8 cellular contexts compared by ENCODE assay signal in genomic region chr1:32413507-32414185, GRCh38. TPM values are rescaled to one million over a fixed set of nuclear protein-coding genes. Genes with fewer than 3 reads are reported as not detected.
A peak's percentile ranks its signal among the peaks of the same experiment; 100 is the strongest.
DNase-seq lines count a peak whose midpoint lies in the region; ATAC-seq, FAIRE-seq and TF ChIP-seq lines count a peak whose summit lies in the region.

No MANE protein-coding gene starts in this region.

- H3K9ac ChIP-seq in endothelial cell of umbilical vein (replicated peaks; ENCODE audit: extremely low read depth, insufficient read depth, low read length), result no peak overlapping the region

- no TSS peak for BruUV-seq in endothelial cell of umbilical vein (replicated peaks; lab: Mats Ljungman, UMichigan)

- POLR2A ChIA-PET in BJ (lab: Charles Lee), result no interaction called here
- POLR2A ChIA-PET in HEK293 (lab: Yijun Ruan, JAX), result no interaction called here
- POLR2A ChIA-PET in endothelial cell of umbilical vein (lab: Charles Lee), result interaction anchor here (0.9 kb wide), 1 partner anchor 197 kb away, joined by 3 read pairs; no protein-coding TSS in a partner anchor
- POLR2A ChIA-PET in naive thymus-derived CD4-positive, alpha-beta T cell (lab: Charles Lee), result interaction anchor here (0.6 kb wide), 1 partner anchor 114 kb away, joined by 3 read pairs; no protein-coding TSS in a partner anchor

- H3K27ac ChIP-seq in HEK293 (ENCODE audit: extremely low read depth, low read depth, low read length), result no peak overlapping the region
- no peak overlapping the region for H3K27ac ChIP-seq in endothelial cell of umbilical vein (ENCODE audit: insufficient read depth, low read depth, low read length)
- no peak overlapping the region for H3K27ac ChIP-seq in naive thymus-derived CD4-positive, alpha-beta T cell (ENCODE audit: low read depth, low read length)

- H3K27me3 Mint-ChIP-seq in naive thymus-derived CD4-positive, alpha-beta T cell, result peaks cover 4 to 40% (median 8%) of the 10 kb centered on the region in 5 donors
- H3K27me3 Mint-ChIP-seq in stimulated activated naive CD8-positive, alpha-beta T cell treated with anti-CD3 and anti-CD28 coated beads, Interleukin-15, amount 100 ng/mL, for 72 hours, result peaks cover 27% of the 10 kb centered on the region

- H3K27ac Mint-ChIP-seq in naive thymus-derived CD4-positive, alpha-beta T cell, result peak overlapping the region in 3 of 9 donors; percentile 8 to 26 (median 21)
- H3K27ac Mint-ChIP-seq in stimulated activated naive CD8-positive, alpha-beta T cell treated with anti-CD3 and anti-CD28 coated beads, Interleukin-15, amount 100 ng/mL, for 72 hours, result no peak overlapping the region

- no peak overlapping the region for H3K4me3 Mint-ChIP-seq in naive thymus-derived CD4-positive, alpha-beta T cell
- no peak overlapping the region for H3K4me3 Mint-ChIP-seq in stimulated activated naive CD8-positive, alpha-beta T cell treated with anti-CD3 and anti-CD28 coated beads, Interleukin-15, amount 100 ng/mL, for 72 hours

- H2AFZ ChIP-seq in endothelial cell of umbilical vein (ENCODE audit: low read depth, low read length), result no peak overlapping the region

- no peaks in the 10 kb centered on the region for H4K20me1 ChIP-seq in endothelial cell of umbilical vein (replicated peaks; ENCODE audit: control insufficient read depth, extremely low read depth, insufficient read depth, low read length)

- DNase-seq in BJ (ENCODE audit: low read depth) (no peak), NOMO-1 treated with dmso at 0.1 percent for 144 hours (lab: John Stamatoyannopoulos, UW; ENCODE audit: unreplicated experiment) (peak; percentile 73), endothelial cell of umbilical vein (ENCODE audit: low read depth, low spot score) (peak; percentile 63)
- DNase-seq in activated CD8-positive, alpha-beta memory T cell treated with anti-CD3 and anti-CD28 coated beads for 4 hours (ENCODE audit: low read depth in 2 of 2), result peak; percentile 47 to 68
- peak; percentile 27 to 78 (median 70) for DNase-seq in naive thymus-derived CD4-positive, alpha-beta T cell
- DNase-seq in stimulated activated naive CD8-positive, alpha-beta T cell treated with anti-CD3 and anti-CD28 coated beads, Interleukin-15, amount 100 ng/mL, for 72 hours, result peak; percentile 65 to 70

- H3K4me3 ChIP-seq in BJ (ENCODE audit: low read depth, low read length) (no peak overlapping the region), HEK293 (ENCODE audit: low read depth, low read length) (no peak overlapping the region), endothelial cell of umbilical vein (replicated peaks in 1 of 3; ENCODE audit: insufficient read depth in 1 of 3, low read depth in 1 of 3, low read length in 3 of 3) (no peak overlapping the region)
- H3K4me3 ChIP-seq in naive thymus-derived CD4-positive, alpha-beta T cell (ENCODE audit: low read length), result no peak overlapping the region

- ATAC-seq in naive thymus-derived CD4-positive, alpha-beta T cell, result peak; percentile 90
- peak; percentile 87 for ATAC-seq in stimulated activated naive CD8-positive, alpha-beta T cell treated with anti-CD3 and anti-CD28 coated beads, Interleukin-15, amount 100 ng/mL, for 72 hours
- no peak for ATAC-seq in HG02642 (IDR thresholded peaks at IDR 0.05; ENCODE audit: poor library complexity, unreplicated experiment)

- H3K4me1 Mint-ChIP-seq in naive thymus-derived CD4-positive, alpha-beta T cell, result peaks cover 0 to 3% (median 0%) of the 10 kb centered on the region in 7 donors
- H3K4me1 Mint-ChIP-seq in stimulated activated naive CD8-positive, alpha-beta T cell treated with anti-CD3 and anti-CD28 coated beads, Interleukin-15, amount 100 ng/mL, for 72 hours, result peaks cover 5% of the 10 kb centered on the region

- TF ChIP-seq POLR2A in endothelial cell of umbilical vein (IDR thresholded peaks at IDR 0.05; ENCODE audit: low read depth, low read length), result no peak

- H3K9me3 ChIP-seq in HEK293 (ENCODE audit: control insufficient read depth, insufficient read depth, low read depth, low read length), result no peaks in the 10 kb centered on the region
- no peaks in the 10 kb centered on the region for H3K9me3 ChIP-seq in endothelial cell of umbilical vein (replicated peaks; ENCODE audit: control insufficient read depth, insufficient read depth, low read length)
- H3K9me3 ChIP-seq in naive thymus-derived CD4-positive, alpha-beta T cell (ENCODE audit: control insufficient read depth in 2 of 3, low read length in 3 of 3), result no peaks in the 10 kb centered on the region

- FAIRE-seq in endothelial cell of umbilical vein (lab: Jason Lieb, UNC), result peak; percentile 92

- peaks cover 6% of the 10 kb centered on the region for H3K27me3 ChIP-seq in BJ (ENCODE audit: control insufficient read depth, insufficient read depth, low read length)
- H3K27me3 ChIP-seq in endothelial cell of umbilical vein (ENCODE audit: control insufficient read depth in 2 of 2, insufficient read depth in 2 of 2, low read length in 2 of 2), result peaks cover 9 to 10% of the 10 kb centered on the region in 2 experiments
- peaks cover 0 to 6% of the 10 kb centered on the region in 2 donors for H3K27me3 ChIP-seq in naive thymus-derived CD4-positive, alpha-beta T cell (ENCODE audit: control insufficient read depth in 2 of 2, insufficient read depth in 2 of 2, low read length in 2 of 2)

- H3K4me2 ChIP-seq in endothelial cell of umbilical vein (ENCODE audit: insufficient read depth, low read length), result no peak overlapping the region

- no peaks in the 10 kb centered on the region for H3K79me2 ChIP-seq in endothelial cell of umbilical vein (ENCODE audit: control insufficient read depth, insufficient read depth, low read length)

- H3K36me3 ChIP-seq in BJ (ENCODE audit: control insufficient read depth, insufficient read depth, low read length) (no peaks in the 10 kb centered on the region), HEK293 (ENCODE audit: control insufficient read depth in 2 of 2, insufficient read depth in 1 of 2, low read length in 2 of 2) (no peaks in the 10 kb centered on the region), endothelial cell of umbilical vein (ENCODE audit: control insufficient read depth in 2 of 2, extremely low read depth in 1 of 2, insufficient read depth in 2 of 2, low read length in 2 of 2) (no peaks in the 10 kb centered on the region)
- H3K36me3 ChIP-seq in naive thymus-derived CD4-positive, alpha-beta T cell (ENCODE audit: control insufficient read depth in 2 of 3, insufficient read depth in 3 of 3, low read length in 3 of 3), result no peaks in the 10 kb centered on the region

- dilution Hi-C loops in endothelial cell of umbilical vein (cut with MboI; ENCODE audit: extremely low pct_ligation_motif_present, low sequenced_read_pairs), result no loop called here

- intact Hi-C loops in endothelial cell of umbilical vein (cut with micrococcal nuclease), result loop anchor here (1.0 to 5.0 kb wide), 5 partner anchors 12 to 351 kb away; partner anchors contain the start of genes EIF3I and TMEM234
- intact Hi-C loops in naive thymus-derived CD4-positive, alpha-beta T cell (cut with micrococcal nuclease), result loop anchor here (1.0 to 10.0 kb wide), 6 partner anchors 12 to 849 kb away; no protein-coding TSS in a partner anchor

- peak; percentile 78 for TF ChIP-seq CTCF in BJ (IDR thresholded peaks at IDR 0.05; ENCODE audit: insufficient read depth, low read depth, low read length)
- TF ChIP-seq CTCF in HEK293 (tag by site-specific recombination; IDR thresholded peaks at IDR 0.05), result no peak
- TF ChIP-seq CTCF in endothelial cell of umbilical vein (IDR thresholded peaks at IDR 0.05; ENCODE audit: extremely low read depth in 1 of 2, insufficient read depth in 1 of 2, low read depth in 1 of 2, low read length in 2 of 2), result peak; percentile 72 to 83

- CTCF ChIA-PET in BJ (lab: Yijun Ruan, JAX) (interaction anchor here (0.6 to 6.5 kb wide), 11 partner anchors 9 to 215 kb away, joined by 3 to 120 read pairs (median 4); partner anchors contain the start of genes BSDC1 and CCDC28B), HEK293 (lab: Yijun Ruan, JAX) (interaction anchor here (0.6 to 7.1 kb wide), 18 partner anchors 9 to 490 kb away, joined by 3 to 105 read pairs (median 4); partner anchors contain the start of gene BSDC1), endothelial cell of umbilical vein (lab: Charles Lee) (interaction anchor here (1.0 to 4.9 kb wide), 11 partner anchors 10 to 230 kb away, joined by 3 to 64 read pairs (median 4); partner anchors contain the start of genes BSDC1, CCDC28B and MARCKSL1)
- CTCF ChIA-PET in naive thymus-derived CD4-positive, alpha-beta T cell (lab: Charles Lee), result interaction anchor here (0.6 to 1.8 kb wide), 5 partner anchors 12 to 1122 kb away, joined by 3 to 14 read pairs (median 5); partner anchors contain the start of gene BSDC1

- H3K4me1 ChIP-seq in HEK293 (ENCODE audit: control insufficient read depth, insufficient read depth, low read length), result no peaks in the 10 kb centered on the region
- H3K4me1 ChIP-seq in endothelial cell of umbilical vein (ENCODE audit: control insufficient read depth, extremely low read depth, insufficient read depth, low read length), result no peaks in the 10 kb centered on the region
- no peaks in the 10 kb centered on the region for H3K4me1 ChIP-seq in naive thymus-derived CD4-positive, alpha-beta T cell (ENCODE audit: control insufficient read depth in 2 of 2, insufficient read depth in 2 of 2, low read length in 2 of 2)

- H3K9me3 Mint-ChIP-seq in naive thymus-derived CD4-positive, alpha-beta T cell, result peaks cover 0 to 11% (median 1%) of the 10 kb centered on the region in 11 donors
- H3K9me3 Mint-ChIP-seq in stimulated activated naive CD8-positive, alpha-beta T cell treated with anti-CD3 and anti-CD28 coated beads, Interleukin-15, amount 100 ng/mL, for 72 hours, result no peaks in the 10 kb centered on the region

- H3K36me3 Mint-ChIP-seq in naive thymus-derived CD4-positive, alpha-beta T cell, result no peaks in the 10 kb centered on the region

- H3K9me1 ChIP-seq in endothelial cell of umbilical vein (replicated peaks; ENCODE audit: control insufficient read depth, extremely low read depth, insufficient read depth, low read length), result no peaks in the 10 kb centered on the region

RNA-seq across cellular contexts. Expression of gene BSDC1, which starts 19.4 kb away (rescaled TPM):
- 53.6 and 74.1 TPM in 2 replicates for polyA plus RNA-seq in BJ (2011; rRNA removed)
- polyA minus RNA-seq in BJ (2011; rRNA and poly(A)+ RNA removed), result 30.0 and 30.9 TPM in 2 replicates
- 64.6 and 64.8 TPM in 2 replicates for total RNA-seq in endothelial cell of umbilical vein
- polyA plus RNA-seq in endothelial cell of umbilical vein, result 40.7 and 44.3 TPM in 2 replicates
- 48.2 and 51.9 TPM in 2 replicates for polyA plus RNA-seq in endothelial cell of umbilical vein (2011; cell fraction: cytosol; rRNA removed)
- polyA plus RNA-seq in endothelial cell of umbilical vein (2011; cell fraction: nucleus; rRNA removed), result 114 and 117 TPM in 2 replicates
- polyA plus RNA-seq in endothelial cell of umbilical vein (2012), result 44.0 and 48.2 TPM in 2 replicates
- polyA minus RNA-seq in endothelial cell of umbilical vein, result 59.4 and 69.0 TPM in 2 replicates
- 18.6 TPM for polyA minus RNA-seq in endothelial cell of umbilical vein (2011; cell fraction: cytosol; rRNA and poly(A)+ RNA removed)
- polyA minus RNA-seq in endothelial cell of umbilical vein (2011; cell fraction: nucleus; rRNA and poly(A)+ RNA removed), result 60.1 and 72.5 TPM in 2 replicates
- 100 to 1,000 TPM in 4 of 5 experiments, 10 to 100 TPM in 1; 51.7 to 186 (median 121) TPM for total RNA-seq in naive thymus-derived CD4-positive, alpha-beta T cell
- polyA plus RNA-seq in naive thymus-derived CD4-positive, alpha-beta T cell, result 10 to 100 TPM; 37.6 to 54.9 TPM

RNA-seq across cellular contexts. Expression of gene ZBTB8B, which starts 51.2 kb away (rescaled TPM):
- polyA plus RNA-seq in BJ (2011; rRNA removed) (not detected in 2 replicates), endothelial cell of umbilical vein (0.01 TPM in 1 of 2 replicates, not detected in the other)
- not detected in 2 replicates for polyA minus RNA-seq in BJ (2011; rRNA and poly(A)+ RNA removed)
- total RNA-seq in endothelial cell of umbilical vein, result 0.02 TPM in 1 of 2 replicates, not detected in the other
- polyA plus RNA-seq in endothelial cell of umbilical vein (2011; cell fraction: cytosol; rRNA removed), result 0.01 TPM in 1 of 2 replicates, not detected in the other
- 0.03 TPM in 2 replicates for polyA plus RNA-seq in endothelial cell of umbilical vein (2011; cell fraction: nucleus; rRNA removed)
- not detected in 2 replicates for polyA plus RNA-seq in endothelial cell of umbilical vein (2012)
- 0.06 TPM in 1 of 2 replicates, not detected in the other for polyA minus RNA-seq in endothelial cell of umbilical vein
- not detected for polyA minus RNA-seq in endothelial cell of umbilical vein (2011; cell fraction: cytosol; rRNA and poly(A)+ RNA removed)
- polyA minus RNA-seq in endothelial cell of umbilical vein (2011; cell fraction: nucleus; rRNA and poly(A)+ RNA removed), result not detected in 2 replicates
- total RNA-seq in naive thymus-derived CD4-positive, alpha-beta T cell, result under 1 TPM in 1 of 5 experiments, not detected in 4; 0.02 TPM
- not detected for polyA plus RNA-seq in naive thymus-derived CD4-positive, alpha-beta T cell

RNA-seq across cellular contexts. Expression of gene TSSK3, which starts 51.3 kb away (rescaled TPM):
- 0.39 and 0.42 TPM in 2 replicates for polyA plus RNA-seq in BJ (2011; rRNA removed)
- polyA minus RNA-seq in BJ (2011; rRNA and poly(A)+ RNA removed), result 0.33 TPM in 1 of 2 replicates, not detected in the other
- 0.42 and 1.1 TPM in 2 replicates for total RNA-seq in endothelial cell of umbilical vein
- 0.48 and 0.65 TPM in 2 replicates for polyA plus RNA-seq in endothelial cell of umbilical vein
- polyA plus RNA-seq in endothelial cell of umbilical vein (2011; cell fraction: cytosol; rRNA removed), result 0.13 and 0.18 TPM in 2 replicates
- polyA plus RNA-seq in endothelial cell of umbilical vein (2011; cell fraction: nucleus; rRNA removed), result 1.1 and 7.1 TPM in 2 replicates
- 0.34 and 0.82 TPM in 2 replicates for polyA plus RNA-seq in endothelial cell of umbilical vein (2012)
- 0.62 and 0.90 TPM in 2 replicates for polyA minus RNA-seq in endothelial cell of umbilical vein
- polyA minus RNA-seq in endothelial cell of umbilical vein (2011; cell fraction: cytosol; rRNA and poly(A)+ RNA removed), result not detected
- 1.4 TPM in 1 of 2 replicates, not detected in the other for polyA minus RNA-seq in endothelial cell of umbilical vein (2011; cell fraction: nucleus; rRNA and poly(A)+ RNA removed)
- 1 to 10 TPM in 4 of 5 experiments, under 1 TPM in 1; 0.77 to 7.2 (median 2.7) TPM for total RNA-seq in naive thymus-derived CD4-positive, alpha-beta T cell
- 1 to 10 TPM in 1 of 2 donors, under 1 TPM in 1; 0.50 to 3.2 TPM for polyA plus RNA-seq in naive thymus-derived CD4-positive, alpha-beta T cell

RNA-seq across cellular contexts. Expression of gene FAM229A, which starts 51.4 kb away (rescaled TPM):
- polyA plus RNA-seq in BJ (2011; rRNA removed) (1.3 and 2.4 TPM in 2 replicates), endothelial cell of umbilical vein (8.9 and 9.9 TPM in 2 replicates)
- 2.1 and 2.3 TPM in 2 replicates for polyA minus RNA-seq in BJ (2011; rRNA and poly(A)+ RNA removed)
- total RNA-seq in endothelial cell of umbilical vein, result 8.6 and 11.6 TPM in 2 replicates
- polyA plus RNA-seq in endothelial cell of umbilical vein (2011; cell fraction: cytosol; rRNA removed), result 0.68 and 2.0 TPM in 2 replicates
- polyA plus RNA-seq in endothelial cell of umbilical vein (2011; cell fraction: nucleus; rRNA removed), result 43.3 and 43.7 TPM in 2 replicates
- 1.9 and 2.4 TPM in 2 replicates for polyA plus RNA-seq in endothelial cell of umbilical vein (2012)
- 6.3 and 7.2 TPM in 2 replicates for polyA minus RNA-seq in endothelial cell of umbilical vein
- 0.61 TPM for polyA minus RNA-seq in endothelial cell of umbilical vein (2011; cell fraction: cytosol; rRNA and poly(A)+ RNA removed)
- 11.2 and 15.7 TPM in 2 replicates for polyA minus RNA-seq in endothelial cell of umbilical vein (2011; cell fraction: nucleus; rRNA and poly(A)+ RNA removed)
- 10 to 100 TPM; 11.9 to 37.6 (median 27.7) TPM for total RNA-seq in naive thymus-derived CD4-positive, alpha-beta T cell
- 1 to 10 TPM in 1 of 2 donors, under 1 TPM in 1; 0.32 to 2.5 TPM for polyA plus RNA-seq in naive thymus-derived CD4-positive, alpha-beta T cell

Comparison
In these comparisons a context has a peak if more than half of its experiments do, and no peak if none do; other contexts are left out.
1. POLR2A ChIA-PET loops: an anchor here in endothelial cell of umbilical vein (0.9 kb wide) and naive thymus-derived CD4-positive, alpha-beta T cell (0.6 kb wide); none called in BJ and HEK293.